Comparison of ENCODE assay signal across 8 cellular contexts in genomic region chr6:31736026-31736767, GRCh38. TPM values are rescaled to one million over a fixed set of nuclear protein-coding genes. Genes with fewer than 3 reads are reported as not detected.
DNase-seq lines count a peak whose midpoint lies in the region; ATAC-seq and TF ChIP-seq lines count a peak whose summit lies in the region.

Gene CLIC1 (minus strand): TSS chr6:31736530. CDS start chr6:31736300, 230 bp downstream.

- DNase-seq in CD14-positive monocyte (ENCODE audit: low spot score) (peak; percentile 88), H9 (peak; percentile 88), NCI-H446 (lab: John Stamatoyannopoulos, UW) (peak; percentile 53 to 78), cerebellum (ENCODE audit: low spot score) (no peak), kidney glomerular epithelial cell (lab: John Stamatoyannopoulos, UW) (peak; percentile 63)
- peak; percentile 64 for DNase-seq in activated CD4-positive, alpha-beta T cell treated with anti-CD3 and anti-CD28 coated beads for 1 hour
- DNase-seq in stimulated activated CD4-positive, alpha-beta T cell treated with anti-CD3 and anti-CD28 coated beads, Interleukin-1b, Interleukin-23, amount 100 ng/mL, for 48 hours, result peak; percentile 81

- peak within 1 kb of the TSS; percentile 99 to 100 for H3K4me3 Mint-ChIP-seq in CD14-positive monocyte
- peak within 1 kb of the TSS; percentile 91 to 98 for H3K4me3 Mint-ChIP-seq in H9

- H3K79me1 ChIP-seq in H9 (ENCODE audit: insufficient read depth, low read depth, low read length, poor library complexity, severe bottlenecking), result no peaks in the 10 kb centered on the region

- no peaks in the 10 kb centered on the region for H3K9me3 ChIP-seq in H9 (ENCODE audit: control insufficient read depth, low read depth, low read length)

- peak within 1 kb of the TSS; percentile 87 for H3K4me2 ChIP-seq in H9 (ENCODE audit: insufficient read depth, insufficient read length, low read length)

- H3K9ac ChIP-seq in H9 (ENCODE audit: extremely low read depth, insufficient read length, low read length), result peak within 1 kb of the TSS; percentile 40

- no peak within 1 kb of the TSS for H3K4ac ChIP-seq in H9 (ENCODE audit: low read depth, low read length)

- H3K36me3 Mint-ChIP-seq in CD14-positive monocyte (peaks cover 29 to 36% of the 10 kb centered on the region in 2 donors), H9 (ENCODE audit: insufficient read depth in 1 of 3, low read depth in 3 of 3) (peaks cover 33 to 36% (median 36%) of the 10 kb centered on the region in 3 experiments)

- H2BK5ac ChIP-seq in H9 (ENCODE audit: insufficient read length, low read length), result no peak within 1 kb of the TSS

- no peak within 1 kb of the TSS for H2BK20ac ChIP-seq in H9 (ENCODE audit: low read depth, low read length, poor library complexity, severe bottlenecking)

- no peak within 1 kb of the TSS for H3K18ac ChIP-seq in H9 (ENCODE audit: insufficient read length, low read depth, low read length)

- no peaks in the 10 kb centered on the region for H4K20me1 ChIP-seq in H9 (ENCODE audit: control insufficient read depth, insufficient read depth, insufficient read length)

- H2BK15ac ChIP-seq in H9 (ENCODE audit: low read depth, low read length), result no peak within 1 kb of the TSS

- no peak within 1 kb of the TSS for H2AFZ ChIP-seq in H9 (ENCODE audit: low read length)

- peaks cover 64% of the 10 kb centered on the region for H3K4me1 Mint-ChIP-seq in CD14-positive monocyte
- peaks cover 44 to 54% of the 10 kb centered on the region in 2 experiments for H3K4me1 Mint-ChIP-seq in H9

- H3K9me3 Mint-ChIP-seq in CD14-positive monocyte (peaks cover 0 to 2% (median 0%) of the 10 kb centered on the region in 7 donors), H9 (no peaks in the 10 kb centered on the region)

- H3K14ac ChIP-seq in H9 (ENCODE audit: insufficient read depth, low read length), result peak within 1 kb of the TSS; percentile 7

- H3K27me3 Mint-ChIP-seq in CD14-positive monocyte (ENCODE audit: low read depth in 3 of 3) (peaks cover 0 to 5% (median 2%) of the 10 kb centered on the region in 3 donors), H9 (ENCODE audit: low read depth) (no peaks in the 10 kb centered on the region)

- H3K27ac Mint-ChIP-seq in CD14-positive monocyte, result peak within 1 kb of the TSS; percentile 95 to 100 (median 99)
- H3K27ac Mint-ChIP-seq in H9, result peak within 1 kb of the TSS; percentile 81 to 97 (median 89); a peak in 6 of 7 replicates

- no peak within 1 kb of the TSS for H4K5ac ChIP-seq in H9 (ENCODE audit: insufficient read length, low read depth, low read length)

- H4K91ac ChIP-seq in H9 (ENCODE audit: insufficient read length, low read depth, low read length), result no peak within 1 kb of the TSS

- H3K79me2 ChIP-seq in H9 (ENCODE audit: insufficient read depth, low read length), result peaks cover 6% of the 10 kb centered on the region; the same call in 1 of the 2 replicates

- no peak for TF ChIP-seq CTCF in CD14-positive monocyte (IDR thresholded peaks at IDR 0.05)
- TF ChIP-seq CTCF in H9 (conservative IDR thresholded peaks at IDR 0.05), result no peak

- H3K4me1 ChIP-seq in H9 (ENCODE audit: insufficient read depth, low read length), result peaks cover 16% of the 10 kb centered on the region

- intact Hi-C loops in CD14-positive monocyte (cut with micrococcal nuclease), result loop anchor here in 1 of 2 donors (1.0 to 10.0 kb wide), 4 partner anchors 8 to 191 kb away; partner anchors contain the start of genes ATP6V1G2, CSNK2B, DDX39B and LY6G5B

- no peak within 1 kb of the TSS for H2AK5ac ChIP-seq in H9 (ENCODE audit: insufficient read length, low read length)

- no peak within 1 kb of the TSS for H2BK12ac ChIP-seq in H9 (ENCODE audit: insufficient read length, low read depth, low read length)

- H3K56ac ChIP-seq in H9 (ENCODE audit: insufficient read length, low read depth, low read length), result no peak within 1 kb of the TSS

- H3K27ac ChIP-seq in H9 (ENCODE audit: insufficient read length, low read depth, low read length), result no peak within 1 kb of the TSS

- H4K8ac ChIP-seq in H9 (replicated peaks; ENCODE audit: insufficient read length, low read depth, low read length), result no peak within 1 kb of the TSS

- no peak for ATAC-seq in GM21423 (IDR thresholded peaks at IDR 0.05; ENCODE audit: unreplicated experiment)

- H2BK120ac ChIP-seq in H9 (ENCODE audit: low read depth, low read length, poor library complexity, severe bottlenecking), result no peak within 1 kb of the TSS

- no peaks in the 10 kb centered on the region for H3K27me3 ChIP-seq in H9 (ENCODE audit: insufficient read depth, low read length)

- no peak within 1 kb of the TSS for H3K23ac ChIP-seq in H9 (ENCODE audit: insufficient read length, low read depth, low read length)

- WGBS in H9 (ENCODE audit: extremely low coverage, insufficient read length, low lambda C conversion rate), result no CpG with 5 or more reads among the region's 24 CpGs

- peaks cover 32% of the 10 kb centered on the region for H3K23me2 ChIP-seq in H9 (ENCODE audit: insufficient read length, low read depth, low read length, poor library complexity, severe bottlenecking)

- no peak within 1 kb of the TSS for H3T11ph ChIP-seq in H9 (ENCODE audit: low read length)

RNA-seq across cellular contexts. Expression of gene CLIC1, which starts in this region (rescaled TPM):
- polyA plus RNA-seq in CD14-positive monocyte, result 1,000 to 10,000 TPM; 1,196 to 1,304 TPM
- 265 and 266 TPM in 2 replicates for total RNA-seq in H9 (2021)
- 40.4 TPM for total RNA-seq in cerebellum
